In the genomic region with DNA sequence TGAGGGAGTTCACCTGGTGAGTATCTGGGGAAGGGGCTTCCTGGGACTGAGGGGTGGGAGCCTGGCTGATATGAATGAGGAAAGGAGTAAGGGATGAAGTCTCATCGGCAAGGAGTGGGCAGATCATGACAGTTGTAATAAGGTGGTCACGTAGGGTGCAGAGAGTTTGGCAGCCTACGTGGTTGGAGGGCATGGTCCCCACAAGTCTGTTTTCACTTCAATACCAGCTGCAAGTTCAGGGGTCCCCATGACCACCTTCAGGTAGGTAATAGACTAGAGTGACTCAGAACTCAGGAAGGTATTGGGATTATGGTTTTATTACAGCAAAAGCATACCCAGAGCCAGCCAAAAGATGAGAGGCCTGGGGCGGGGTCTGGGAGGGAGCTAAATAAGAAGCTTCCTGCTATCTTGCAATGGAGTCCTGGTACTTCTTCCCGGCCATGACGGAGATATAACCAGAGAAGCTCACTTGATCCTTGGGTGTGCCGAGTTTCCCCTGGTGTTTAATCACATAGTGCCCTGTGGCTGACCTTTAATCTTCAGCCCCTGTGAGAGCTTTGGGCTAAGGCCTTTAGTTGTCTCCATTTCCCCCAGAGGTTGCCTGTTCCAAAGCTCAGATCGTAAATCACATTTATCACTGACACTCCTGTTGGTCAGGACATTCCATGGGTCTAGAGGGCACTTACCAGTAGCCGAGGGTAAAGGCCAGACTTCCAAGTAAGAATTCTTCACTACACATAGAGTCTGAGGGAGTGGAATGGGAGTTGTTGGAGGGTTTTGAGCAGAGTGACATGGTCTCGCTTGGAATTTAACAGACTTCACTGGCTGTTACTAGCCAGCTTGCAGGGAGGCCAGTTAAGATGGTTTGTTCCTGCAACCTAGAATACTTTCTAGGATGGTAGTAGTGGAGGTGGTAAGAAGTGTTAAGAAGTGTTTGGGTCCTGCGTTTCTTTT, we compare ENCODE assay signal across 10 cellular contexts. TPM values are rescaled to one million over a fixed set of nuclear protein-coding genes. Genes with fewer than 3 reads are reported as not detected.
DNase-seq lines count a peak whose midpoint lies in the region; ATAC-seq and TF ChIP-seq lines count a peak whose summit lies in the region.
"Had no signal": no experiment of that assay in that cellular context is flagged by ENCODE, and none has a peak within 500 bp of the region (broad histone marks: within the 10 kb centered on the region; RNA-seq: fewer than 3 reads in every experiment).

No MANE protein-coding gene starts in this region.

- peaks cover 13% of the 10 kb centered on the region for H3K27me3 Mint-ChIP-seq in activated naive CD4-positive, alpha-beta T cell treated with anti-CD3 and anti-CD28 coated beads, Interleukin-2, amount 10 ng/mL, durations not matched to agents 7 days and 5 days
- no peaks in the 10 kb centered on the region for H3K27me3 Mint-ChIP-seq in T-helper 17 cell

- no peak for TF ChIP-seq EP300 in tibial nerve (IDR thresholded peaks at IDR 0.05)

- peak overlapping the region; percentile 29 to 91 for H3K27ac Mint-ChIP-seq in activated naive CD4-positive, alpha-beta T cell treated with anti-CD3 and anti-CD28 coated beads, Interleukin-2, amount 50 U/mL, for 72 hours
- H3K27ac Mint-ChIP-seq in activated naive CD4-positive, alpha-beta T cell treated with anti-CD3 and anti-CD28 coated beads, Interleukin-2, amount 10 ng/mL, durations not matched to agents 7 days and 5 days: no peak overlapping the region
- H3K27ac Mint-ChIP-seq in T-helper 17 cell: peak overlapping the region; percentile 47

- H3K4me3 Mint-ChIP-seq in activated naive CD4-positive, alpha-beta T cell treated with anti-CD3 and anti-CD28 coated beads, Interleukin-2, amount 10 ng/mL, durations not matched to agents 7 days and 5 days: no peak overlapping the region
- H3K4me3 Mint-ChIP-seq in T-helper 17 cell: peak overlapping the region; percentile 67

- CTCF ChIA-PET in activated naive CD4-positive, alpha-beta T cell treated with anti-CD3 and anti-CD28 coated beads, Interleukin-2, amount 10 ng/mL, durations not matched to agents 7 days and 5 days (lab: Charles Lee): interaction anchor here (0.5 kb wide), 1 partner anchor 67 kb away, joined by 4 read pairs; no protein-coding TSS in a partner anchor

- H3K9me3 ChIP-seq in T-helper 17 cell (ENCODE audit: control insufficient read depth, low read length, poor library complexity, severe bottlenecking) (no peaks in the 10 kb centered on the region), tibial nerve (no peaks in the 10 kb centered on the region)

- H3K4me1 ChIP-seq in tibial nerve: peaks cover 0 to 52% (median 10%) of the 10 kb centered on the region in 4 donors

- H3K9me3 Mint-ChIP-seq in activated naive CD4-positive, alpha-beta T cell treated with anti-CD3 and anti-CD28 coated beads, Interleukin-2, amount 50 U/mL, for 72 hours: no peaks in the 10 kb centered on the region
- H3K9me3 Mint-ChIP-seq in activated naive CD4-positive, alpha-beta T cell treated with anti-CD3 and anti-CD28 coated beads, Interleukin-2, amount 10 ng/mL, durations not matched to agents 7 days and 5 days: no peaks in the 10 kb centered on the region

- peak; percentile 7 to 10 for ATAC-seq in activated naive CD4-positive, alpha-beta T cell treated with anti-CD3 and anti-CD28 coated beads, Interleukin-2, amount 50 U/mL, for 72 hours
- peak; percentile 15 for ATAC-seq in T-helper 17 cell
- ATAC-seq in HG03571 (IDR thresholded peaks at IDR 0.05; ENCODE audit: unreplicated experiment): no peak

- H3K36me3 Mint-ChIP-seq in activated naive CD4-positive, alpha-beta T cell treated with anti-CD3 and anti-CD28 coated beads, Interleukin-2, amount 50 U/mL, for 72 hours: peaks cover 28 to 39% of the 10 kb centered on the region in 2 donors
- H3K36me3 Mint-ChIP-seq in activated naive CD4-positive, alpha-beta T cell treated with anti-CD3 and anti-CD28 coated beads, Interleukin-2, amount 10 ng/mL, durations not matched to agents 7 days and 5 days: peaks cover 47% of the 10 kb centered on the region
- H3K36me3 Mint-ChIP-seq in T-helper 17 cell (ENCODE audit: low read depth): peaks cover 5% of the 10 kb centered on the region

- no peak overlapping the region for H3K4me3 ChIP-seq in tibial nerve

- TF ChIP-seq CTCF in tibial nerve (IDR thresholded peaks at IDR 0.05): no peak

- no peak for DNase-seq in activated naive CD4-positive, alpha-beta T cell treated with anti-CD3 and anti-CD28 coated beads, Interleukin-2, amount 50 U/mL, for 72 hours (ENCODE audit: low spot score in 2 of 2)
- DNase-seq in activated naive CD4-positive, alpha-beta T cell treated with anti-CD3 and anti-CD28 coated beads, Interleukin-2, amount 10 ng/mL, durations not matched to agents 7 days and 5 days: no peak
- DNase-seq in T-helper 17 cell (no peak), glomerular visceral epithelial cell (ENCODE audit: extremely low spot score) (peak; percentile 47), tibial nerve (ENCODE audit: low spot score in 2 of 2) (no peak), epidermal melanocyte (ENCODE audit: insufficient read length, low spot score) (no peak), retina (no peak)
- DNase-seq: NCI-H1694 treated with DMSO at 0.1 percent for 48 hours; stimulated activated CD4-positive, alpha-beta T cell treated with anti-CD3 and anti-CD28 coated beads, Interleukin-2, amount 100 ng/mL, for 48 hours had no signal

- TF ChIP-seq POLR2A in tibial nerve (IDR thresholded peaks at IDR 0.05): no peak

- 44 to 54% methylated on average over 11 of the region's 11 CpGs for WGBS in tibial nerve, 2 donors

- peak overlapping the region in 3 of 4 donors; percentile 8 to 28 (median 27) for H3K27ac ChIP-seq in tibial nerve

- peaks cover 16 to 58% (median 38%) of the 10 kb centered on the region in 3 donors for H3K36me3 ChIP-seq in tibial nerve

- H3K27me3 ChIP-seq in tibial nerve: no peaks in the 10 kb centered on the region

- H3K4me1 Mint-ChIP-seq in activated naive CD4-positive, alpha-beta T cell treated with anti-CD3 and anti-CD28 coated beads, Interleukin-2, amount 10 ng/mL, durations not matched to agents 7 days and 5 days: peaks cover 19% of the 10 kb centered on the region
- H3K4me1 Mint-ChIP-seq in T-helper 17 cell: peaks cover 18% of the 10 kb centered on the region

RNA-seq across cellular contexts. Expression of a gene that starts 9.1 kb away (rescaled TPM):
- 100 to 1,000 TPM; 295 to 308 TPM for total RNA-seq in activated naive CD4-positive, alpha-beta T cell treated with anti-CD3 and anti-CD28 coated beads, Interleukin-2, amount 50 U/mL, for 72 hours
- 100 to 1,000 TPM; 233 to 240 TPM for total RNA-seq in T-helper 17 cell
- total RNA-seq in tibial nerve: 100 to 1,000 TPM; 108 to 148 (median 133) TPM

RNA-seq across cellular contexts. Expression of a gene that starts 31.4 kb away (rescaled TPM):
- not detected for total RNA-seq in activated naive CD4-positive, alpha-beta T cell treated with anti-CD3 and anti-CD28 coated beads, Interleukin-2, amount 50 U/mL, for 72 hours
- total RNA-seq in T-helper 17 cell (not detected), tibial nerve (not detected)

RNA-seq across cellular contexts. Expression of a gene that starts 50.4 kb away (rescaled TPM):
- total RNA-seq in activated naive CD4-positive, alpha-beta T cell treated with anti-CD3 and anti-CD28 coated beads, Interleukin-2, amount 50 U/mL, for 72 hours: 100 to 1,000 TPM in 1 of 2 donors, 10 to 100 TPM in 1; 87.2 to 105 TPM
- total RNA-seq in T-helper 17 cell (100 to 1,000 TPM; 146 to 163 TPM), tibial nerve (10 to 100 TPM; 31.7 to 75.0 (median 48.0) TPM)

RNA-seq across cellular contexts. Expression of a gene that starts 57.1 kb away (rescaled TPM):
- under 1 TPM in 1 of 2 donors, not detected in 1; 0.70 TPM for total RNA-seq in activated naive CD4-positive, alpha-beta T cell treated with anti-CD3 and anti-CD28 coated beads, Interleukin-2, amount 50 U/mL, for 72 hours
- not detected for total RNA-seq in T-helper 17 cell
- total RNA-seq in tibial nerve: not detected

RNA-seq across cellular contexts. Expression of a gene that starts 57.9 kb away (rescaled TPM):
- total RNA-seq in activated naive CD4-positive, alpha-beta T cell treated with anti-CD3 and anti-CD28 coated beads, Interleukin-2, amount 50 U/mL, for 72 hours: 10 to 100 TPM; 23.0 to 61.3 TPM
- 100 to 1,000 TPM; 103 to 119 TPM for total RNA-seq in T-helper 17 cell
- total RNA-seq in tibial nerve: 10 to 100 TPM; 25.9 to 39.1 (median 29.2) TPM
